ENCODE assay signal across 1 cellular context in the genomic region with DNA sequence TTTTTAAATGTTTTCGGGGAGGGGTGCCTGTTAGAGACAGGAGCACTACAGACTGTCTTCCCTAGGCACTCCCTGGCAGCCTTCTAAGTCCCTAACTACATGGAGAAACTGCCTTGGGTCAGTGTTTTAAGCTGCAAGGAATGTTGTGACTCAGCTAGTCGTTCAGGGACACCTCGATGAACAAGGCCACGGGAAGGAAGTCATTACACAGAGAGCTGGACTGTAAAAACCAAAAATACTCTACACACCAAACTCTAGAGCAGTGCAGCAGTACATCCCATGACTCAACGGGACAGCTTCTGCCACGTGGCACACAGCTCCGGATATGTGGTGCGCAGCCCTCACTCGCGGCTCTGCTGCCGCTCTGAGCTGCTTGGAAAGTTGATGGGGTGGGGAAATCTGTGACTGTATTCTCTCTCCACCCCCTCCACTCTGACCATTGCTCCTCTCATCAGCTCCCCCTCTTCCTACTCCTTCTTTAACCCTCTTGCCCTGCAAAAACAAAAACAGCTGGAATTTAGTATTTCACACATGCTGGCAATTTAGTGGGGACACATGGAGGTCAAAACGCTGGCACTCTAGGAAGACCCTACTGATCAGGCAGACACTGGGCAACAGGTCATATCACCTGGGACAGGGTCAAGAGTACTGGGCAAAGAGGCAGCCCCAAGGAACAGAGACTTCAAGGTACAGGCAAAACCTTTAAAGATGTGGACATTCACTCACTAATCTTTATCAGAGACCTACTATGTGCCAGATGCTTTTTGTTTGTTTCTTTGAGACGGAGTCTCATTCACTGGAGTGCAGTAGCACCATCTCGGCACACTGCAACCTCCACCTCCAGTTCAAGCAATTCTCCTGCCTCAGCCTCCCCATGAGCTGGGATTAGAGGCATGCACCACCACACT.
TF ChIP-seq lines count a peak whose summit lies in the region.

No MANE protein-coding gene starts in this region.

TF ChIP-seq in HepG2, 621 proteins besides CTCF, POLR2A, EP300 and RAD21 (continued from another document and continues in another):
- TF ChIP-seq CEBPZ (IDR thresholded peaks at IDR 0.05; ENCODE audit: low read length) (no peak), ZMYM4 (CRISPR knock-in tag; IDR thresholded peaks at IDR 0.05) (no peak), PRPF4 (IDR thresholded peaks at IDR 0.05; ENCODE audit: low read depth, low read length, poor library complexity, severe bottlenecking) (no peak), AKNA (CRISPR knock-in tag; IDR thresholded peaks at IDR 0.05; ENCODE audit: borderline replicate concordance) (no peak), ZNF331 (CRISPR knock-in tag; IDR thresholded peaks at IDR 0.05) (peak; percentile 63), NCOA2 (CRISPR knock-in tag; IDR thresholded peaks at IDR 0.05) (peak; percentile 9; the same call in 1 of the 2 replicates), ZNF10 (CRISPR knock-in tag; IDR thresholded peaks at IDR 0.05; ENCODE audit: borderline replicate concordance, low read depth) (no peak), HOXA5 (CRISPR knock-in tag; IDR thresholded peaks at IDR 0.05) (peak; percentile 65; the same call in 1 of the 2 replicates), KMT2B (CRISPR knock-in tag; IDR thresholded peaks at IDR 0.05) (peak; percentile 51; the same call in 1 of the 2 replicates), RFXANK (CRISPR knock-in tag; IDR thresholded peaks at IDR 0.05) (no peak), CCDC6 (CRISPR knock-in tag; IDR thresholded peaks at IDR 0.05) (no peak), SP5 (CRISPR knock-in tag; IDR thresholded peaks at IDR 0.05; ENCODE audit: borderline replicate concordance, low read depth) (no peak), ZNF564 (CRISPR knock-in tag; IDR thresholded peaks at IDR 0.05) (no peak), ZNF839 (CRISPR knock-in tag; IDR thresholded peaks at IDR 0.05; ENCODE audit: borderline replicate concordance) (no peak), ZNF577 (CRISPR knock-in tag; IDR thresholded peaks at IDR 0.05; ENCODE audit: borderline replicate concordance, low read depth) (no peak), HNF4A (CRISPR knock-in tag; IDR thresholded peaks at IDR 0.05) (no peak), CBX2 (IDR thresholded peaks at IDR 0.05; ENCODE audit: low read depth, low read length) (0 out of 2 replicates have a peak, but pooled peaks have one; percentile 20), CBX2 (CRISPR knock-in tag; IDR thresholded peaks at IDR 0.05; ENCODE audit: low read depth) (no peak), ZNF407 (CRISPR knock-in tag; IDR thresholded peaks at IDR 0.05; ENCODE audit: not compliant biosample characterization) (peak; percentile 29), ZNF782 (CRISPR knock-in tag; IDR thresholded peaks at IDR 0.05; ENCODE audit: borderline replicate concordance) (peak; percentile 52; the same call in 1 of the 2 replicates), SOX13 (IDR thresholded peaks at IDR 0.05) (no peak; the same call in 1 of the 2 replicates), SOX13 (CRISPR knock-in tag; conservative IDR thresholded peaks at IDR 0.05 in 1 of 2, IDR thresholded peaks at IDR 0.05 in 1 of 2) (peak in 1 of 2 experiments; percentile 38; a peak in 1 of 4 replicates), EEA1 (CRISPR knock-in tag; IDR thresholded peaks at IDR 0.05; ENCODE audit: borderline replicate concordance) (0 out of 2 replicates have a peak, but pooled peaks have one; percentile 75), RFX3 (CRISPR knock-in tag; IDR thresholded peaks at IDR 0.05) (no peak), ZFP41 (CRISPR knock-in tag; IDR thresholded peaks at IDR 0.05; ENCODE audit: borderline replicate concordance) (no peak), HHEX (CRISPR knock-in tag; IDR thresholded peaks at IDR 0.05) (no peak)
- TF ChIP-seq, protein P1, sequence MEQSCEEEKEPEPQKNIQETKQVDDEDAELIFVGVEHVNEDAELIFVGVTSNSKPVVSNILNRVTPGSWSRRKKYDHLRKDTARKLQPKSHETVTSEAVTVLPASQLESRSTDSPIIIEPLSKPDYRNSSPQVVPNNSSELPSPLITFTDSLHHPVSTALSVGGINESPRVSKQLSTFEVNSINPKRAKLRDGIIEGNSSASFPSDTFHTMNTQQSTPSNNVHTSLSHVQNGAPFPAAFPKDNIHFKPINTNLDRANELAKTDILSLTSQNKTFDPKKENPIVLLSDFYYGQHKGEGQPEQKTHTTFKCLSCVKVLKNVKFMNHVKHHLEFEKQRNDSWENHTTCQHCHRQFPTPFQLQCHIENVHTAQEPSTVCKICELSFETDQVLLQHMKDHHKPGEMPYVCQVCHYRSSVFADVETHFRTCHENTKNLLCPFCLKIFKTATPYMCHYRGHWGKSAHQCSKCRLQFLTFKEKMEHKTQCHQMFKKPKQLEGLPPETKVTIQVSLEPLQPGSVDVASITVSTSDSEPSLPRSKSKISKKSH (CRISPR knock-in tag; IDR thresholded peaks at IDR 0.05; ENCODE audit: borderline replicate concordance), result peak; percentile 65; the same call in 1 of the 2 replicates
- TF ChIP-seq, protein P2, sequence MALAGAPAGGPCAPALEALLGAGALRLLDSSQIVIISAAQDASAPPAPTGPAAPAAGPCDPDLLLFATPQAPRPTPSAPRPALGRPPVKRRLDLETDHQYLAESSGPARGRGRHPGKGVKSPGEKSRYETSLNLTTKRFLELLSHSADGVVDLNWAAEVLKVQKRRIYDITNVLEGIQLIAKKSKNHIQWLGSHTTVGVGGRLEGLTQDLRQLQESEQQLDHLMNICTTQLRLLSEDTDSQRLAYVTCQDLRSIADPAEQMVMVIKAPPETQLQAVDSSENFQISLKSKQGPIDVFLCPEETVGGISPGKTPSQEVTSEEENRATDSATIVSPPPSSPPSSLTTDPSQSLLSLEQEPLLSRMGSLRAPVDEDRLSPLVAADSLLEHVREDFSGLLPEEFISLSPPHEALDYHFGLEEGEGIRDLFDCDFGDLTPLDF (CRISPR knock-in tag; IDR thresholded peaks at IDR 0.05), result no peak
- TF ChIP-seq, protein P3, sequence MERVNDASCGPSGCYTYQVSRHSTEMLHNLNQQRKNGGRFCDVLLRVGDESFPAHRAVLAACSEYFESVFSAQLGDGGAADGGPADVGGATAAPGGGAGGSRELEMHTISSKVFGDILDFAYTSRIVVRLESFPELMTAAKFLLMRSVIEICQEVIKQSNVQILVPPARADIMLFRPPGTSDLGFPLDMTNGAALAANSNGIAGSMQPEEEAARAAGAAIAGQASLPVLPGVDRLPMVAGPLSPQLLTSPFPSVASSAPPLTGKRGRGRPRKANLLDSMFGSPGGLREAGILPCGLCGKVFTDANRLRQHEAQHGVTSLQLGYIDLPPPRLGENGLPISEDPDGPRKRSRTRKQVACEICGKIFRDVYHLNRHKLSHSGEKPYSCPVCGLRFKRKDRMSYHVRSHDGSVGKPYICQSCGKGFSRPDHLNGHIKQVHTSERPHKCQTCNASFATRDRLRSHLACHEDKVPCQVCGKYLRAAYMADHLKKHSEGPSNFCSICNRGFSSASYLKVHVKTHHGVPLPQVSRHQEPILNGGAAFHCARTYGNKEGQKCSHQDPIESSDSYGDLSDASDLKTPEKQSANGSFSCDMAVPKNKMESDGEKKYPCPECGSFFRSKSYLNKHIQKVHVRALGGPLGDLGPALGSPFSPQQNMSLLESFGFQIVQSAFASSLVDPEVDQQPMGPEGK (CRISPR knock-in tag; IDR thresholded peaks at IDR 0.05), result peak; percentile 47; the same call in 1 of the 2 replicates
